34 cellular contexts compared by ENCODE assay signal in the genomic region with DNA sequence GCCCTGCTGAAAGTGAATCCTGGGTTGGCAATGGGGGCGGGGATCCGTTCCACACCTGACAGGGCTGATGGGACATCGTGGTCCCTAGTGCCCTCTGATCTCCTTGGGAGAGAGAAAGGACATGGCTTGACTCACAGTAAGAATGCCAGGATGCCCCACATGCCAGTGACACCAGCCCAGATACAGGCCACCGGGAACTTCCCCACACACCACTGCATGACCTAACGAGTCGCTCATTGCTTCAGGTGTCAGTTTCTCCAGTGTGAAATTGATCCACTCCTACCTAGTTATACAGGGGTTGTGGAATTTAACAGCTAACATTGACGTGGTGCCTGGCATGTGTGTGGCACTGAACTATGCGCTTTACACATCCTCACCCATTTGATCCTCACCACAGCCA. TPM values are rescaled to one million over a fixed set of nuclear protein-coding genes. Genes with fewer than 3 reads are reported as not detected.
"Had no signal": no experiment of that assay in that cellular context is flagged by ENCODE, and none has a peak within 500 bp of the region (broad histone marks: within the 10 kb centered on the region; RNA-seq: fewer than 3 reads in every experiment).

No MANE protein-coding gene starts in this region.

- H3K4me3 ChIP-seq: Peyer's patch, SJCRH30, SK-N-MC had no signal

- H3K36me3 ChIP-seq: Peyer's patch, SJCRH30, WERI-Rb-1 had no signal

- H3K27me3 ChIP-seq: Peyer's patch had no signal

- DNase-seq: activated CD4-positive, alpha-beta memory T cell treated with anti-CD3 and anti-CD28 coated beads, Interleukin-2, amount 10 ng/mL, durations not matched to agents 7 days and 5 days; activated CD4-positive, alpha-beta T cell treated with anti-CD3 and anti-CD28 coated beads for 1 hour; activated CD4-positive, alpha-beta T cell treated with anti-CD3 and anti-CD28 coated beads for 48 hours; activated CD4-positive, CD25-positive, alpha-beta regulatory T cell; activated CD8-positive, alpha-beta memory T cell treated with anti-CD3 and anti-CD28 coated beads for 24 hours; activated CD8-positive, alpha-beta memory T cell treated with anti-CD3 and anti-CD28 coated beads, Interleukin-2, amount 10 ng/mL, durations not matched to agents 7 days and 5 days; activated CD8-positive, alpha-beta memory T cell treated with anti-CD3 and anti-CD28 coated beads, Interleukin-2, amount 50 U/mL, for 48 hours; activated effector memory CD4-positive, alpha-beta T cell treated with Interleukin-2 at 50 U/mL for 16 hours; activated naive CD4-positive, alpha-beta T cell treated with anti-CD3 and anti-CD28 coated beads, Interleukin-2, amount 10 ng/mL, durations not matched to agents 7 days and 5 days; activated naive CD8-positive, alpha-beta T cell treated with anti-CD3 and anti-CD28 coated beads, Interleukin-2, amount 50 U/mL, for 24 hours; activated T-cell treated with anti-CD3 and anti-CD28 coated beads, Interleukin-2, amount 50 U/mL, for 48 hours; anterior cingulate cortex; MM.1S; NCI-H1092 treated with DMSO at 0.1 percent for 48 hours; NCI-H1417; NCI-H146; NCI-H187; NCI-H2029 treated with DMSO at 0.1 percent for 48 hours; NCI-H2107; NCI-H2171; NCI-H510A; NCI-H526; NCI-H748 treated with DMSO at 0.1 percent for 48 hours; NK-92 treated with Interleukin-12 subunit alpha and Interleukin-12 subunit beta, amount 100 ng/mL, for 24 hours; PC-3; RPMI8226; SJCRH30; T1000; WERI-Rb-1 had no signal

- ATAC-seq: activated CD8-positive, alpha-beta memory T cell treated with anti-CD3 and anti-CD28 coated beads, Interleukin-2, amount 10 ng/mL, durations not matched to agents 7 days and 5 days; activated naive CD8-positive, alpha-beta T cell treated with anti-CD3 and anti-CD28 coated beads, Interleukin-2, amount 50 U/mL, for 24 hours; PC-3 had no signal

RNA-seq across cellular contexts. Expression of a gene that starts 7.5 kb away (rescaled TPM):
- total RNA-seq: activated CD4-positive, alpha-beta memory T cell treated with anti-CD3 and anti-CD28 coated beads, Interleukin-2, amount 10 ng/mL, durations not matched to agents 7 days and 5 days; activated CD8-positive, alpha-beta memory T cell treated with anti-CD3 and anti-CD28 coated beads, Interleukin-2, amount 10 ng/mL, durations not matched to agents 7 days and 5 days; LHCN-M2; PC-3; SJCRH30; T-helper 1 cell treated with Interleukin-12 subunit alpha and Interleukin-12 subunit beta and Interleukin-4 antibody, amounts not matched to agents 30 ng/mL and 1 ng/mL, for 36 hours; T-helper 2 cell treated with Interferon-gamma antibody and Interleukin-4, amounts not matched to agents 100 ng/mL and 5 ng/mL, for 36 hours had no signal

RNA-seq across cellular contexts. Expression of a gene that starts 21.6 kb away (rescaled TPM):
- total RNA-seq: activated CD4-positive, alpha-beta memory T cell treated with anti-CD3 and anti-CD28 coated beads, Interleukin-2, amount 10 ng/mL, durations not matched to agents 7 days and 5 days; activated CD8-positive, alpha-beta memory T cell treated with anti-CD3 and anti-CD28 coated beads, Interleukin-2, amount 10 ng/mL, durations not matched to agents 7 days and 5 days; T-helper 1 cell treated with Interleukin-12 subunit alpha and Interleukin-12 subunit beta and Interleukin-4 antibody, amounts not matched to agents 30 ng/mL and 1 ng/mL, for 36 hours; T-helper 2 cell treated with Interferon-gamma antibody and Interleukin-4, amounts not matched to agents 100 ng/mL and 5 ng/mL, for 36 hours had no signal
